ENCODE assay signal across 8 cellular contexts in genomic region chr6:24520929-24521546, GRCh38. TPM values are rescaled to one million over a fixed set of nuclear protein-coding genes. Genes with fewer than 3 reads are reported as not detected.
DNase-seq lines count a peak whose midpoint lies in the region; ATAC-seq, FAIRE-seq and TF ChIP-seq lines count a peak whose summit lies in the region.

No MANE protein-coding gene starts in this region.

- H3K9me3 Mint-ChIP-seq in T-cell: no peaks in the 10 kb centered on the region

- H3K36me3 Mint-ChIP-seq in T-cell: peaks cover 16% of the 10 kb centered on the region

- peak; percentile 58 for TF ChIP-seq CTCF in D721Med (IDR thresholded peaks at IDR 0.05; ENCODE audit: insufficient read depth, missing control alignments)
- peak; percentile 48 for TF ChIP-seq CTCF in coronary artery (IDR thresholded peaks at IDR 0.05)
- peak; percentile 44 to 63 for TF ChIP-seq CTCF in tibial artery (IDR thresholded peaks at IDR 0.05)

- H3K27me3 ChIP-seq in tibial artery: no peaks in the 10 kb centered on the region

- H3K27me3 Mint-ChIP-seq in T-cell: no peaks in the 10 kb centered on the region

- peak; percentile 55 for ATAC-seq in GM19328 (IDR thresholded peaks at IDR 0.05; ENCODE audit: unreplicated experiment)
- peak; percentile 45 for ATAC-seq in HG03457 (IDR thresholded peaks at IDR 0.05; ENCODE audit: unreplicated experiment)
- ATAC-seq in T-cell (replicated peaks in 1 of 4): peak; percentile 60 to 79 (median 72)
- ATAC-seq in GM18870 (IDR thresholded peaks at IDR 0.05; ENCODE audit: unreplicated experiment): no peak

- peaks cover 0 to 10% (median 3%) of the 10 kb centered on the region in 3 donors for H3K4me1 Mint-ChIP-seq in T-cell

- no peak overlapping the region for H3K27ac ChIP-seq in coronary artery
- no peak overlapping the region for H3K27ac ChIP-seq in tibial artery

- POLR2A ChIA-PET in T-cell (lab: Charles Lee): no interaction called here

- H3K9me3 ChIP-seq in tibial artery: no peaks in the 10 kb centered on the region

- CTCF ChIA-PET in T-cell (lab: Charles Lee): interaction anchor here (0.5 to 1.4 kb wide), 4 partner anchors 9 to 90 kb away, joined by 3 to 6 read pairs (median 4); partner anchors contain the start of gene ALDH5A1 (in 2 of the 2)

- peaks cover 0 to 47% (median 13%) of the 10 kb centered on the region in 3 donors for H3K36me3 ChIP-seq in tibial artery

- H3K4me3 Mint-ChIP-seq in T-cell: no peak overlapping the region

- H3K27ac Mint-ChIP-seq in T-cell: no peak overlapping the region

- H3K4me1 ChIP-seq in tibial artery: no peaks in the 10 kb centered on the region

- intact Hi-C loops in tibial artery (cut with DNase I; ENCODE audit: low total_unique reads): no loop called here

- DNase-seq in D721Med (ENCODE audit: insufficient read length, low spot score) (no peak), T-cell (peak in 13 of 34 experiments; percentile 4 to 40 (median 13)), coronary artery (ENCODE audit: low spot score) (no peak), lung microvascular endothelial cell (ENCODE audit: low read depth in 2 of 2) (peak; percentile 28 to 46), tibial artery (peak in 1 of 2 donors; percentile 39)

- no peak for FAIRE-seq in D721Med (lab: Jason Lieb, UNC)

- H3K4me3 ChIP-seq in coronary artery: no peak overlapping the region
- no peak overlapping the region for H3K4me3 ChIP-seq in tibial artery

RNA-seq across cellular contexts. Expression of gene ALDH5A1, which starts 26.3 kb away (rescaled TPM):
- total RNA-seq in T-cell (10 to 100 TPM in 4 of 5 donors, 1 to 10 TPM in 1; 4.8 to 15.2 (median 11.7) TPM), lung microvascular endothelial cell (0.44 and 1.4 TPM in 2 replicates)

RNA-seq across cellular contexts. Expression of gene GPLD1, which starts 31.7 kb away (rescaled TPM):
- total RNA-seq in T-cell: 1 to 10 TPM in 3 of 5 donors, under 1 TPM in 2; 0.50 to 1.5 (median 1.4) TPM
- total RNA-seq in lung microvascular endothelial cell: under 0.01 and 0.20 TPM in 2 replicates

Comparison
In these comparisons a context has a peak if more than half of its experiments do, and no peak if none do; other contexts are left out.
1. DNase-seq: peak in lung microvascular endothelial cell (2 of 2); none in D721Med (single experiment) and coronary artery (single experiment).
2. Peak in every context shown above with its lines, with median percentiles within 50 percentile points of each other: CTCF ChIP-seq.